ENCODE assay signal across 23 cellular contexts in genomic region chr20:7656662-7657061, GRCh38.
"Had no signal": no experiment of that assay in that cellular context is flagged by ENCODE, and none has a peak within 500 bp of the region (broad histone marks: within the 10 kb centered on the region; RNA-seq: fewer than 3 reads in every experiment).

No MANE protein-coding gene starts in this region.

- H3K27me3 Mint-ChIP-seq: naive thymus-derived CD8-positive, alpha-beta T cell had no signal

- DNase-seq: effector CD8-positive, alpha-beta T cell; endodermal cell; gastrocnemius medialis; head of caudate nucleus; left ventricle myocardium superior; lower lobe of right lung; naive thymus-derived CD8-positive, alpha-beta T cell; nephron progenitor cell; nucleus accumbens; posterior cingulate gyrus; psoas muscle; right cardiac atrium; sigmoid colon; stimulated activated CD4-positive, alpha-beta T cell treated with anti-CD3 and anti-CD28 coated beads, Interleukin-2, amount 100 ng/mL, for 24 hours; stimulated activated CD4-positive, alpha-beta T cell treated with anti-CD3 and anti-CD28 coated beads, Interleukin-4, amount 100 ng/mL, for 24 hours; stimulated activated naive CD4-positive, alpha-beta T cell treated with Interleukin-2 at 50 U/mL for 16 hours; stomach; thyroid gland; trophoblast cell had no signal

- H3K36me3 ChIP-seq: gastrocnemius medialis, lower lobe of right lung, sigmoid colon, stomach, thyroid gland, vagina had no signal

- H3K4me1 ChIP-seq: gastrocnemius medialis, lower lobe of right lung, psoas muscle, stomach, thyroid gland, vagina had no signal

- H3K27ac ChIP-seq: gastrocnemius medialis, lower lobe of right lung, psoas muscle, sigmoid colon, stomach, thyroid gland, vagina had no signal

- H3K9me3 ChIP-seq: gastrocnemius medialis, lower lobe of right lung, psoas muscle, sigmoid colon, stomach, thyroid gland, vagina had no signal

- ATAC-seq: esophagus mucosa; gastrocnemius medialis; left ventricle myocardium superior; lower lobe of right lung; naive thymus-derived CD8-positive, alpha-beta T cell; psoas muscle; right cardiac atrium; stimulated activated effector memory CD8-positive, alpha-beta T cell treated with anti-CD3 and anti-CD28 coated beads, Interleukin-12 subunit alpha, Interleukin-12 subunit beta, amount 100 ng/mL, for 72 hours had no signal

- H3K4me1 Mint-ChIP-seq: endodermal cell; naive thymus-derived CD8-positive, alpha-beta T cell; nephron progenitor cell; stimulated activated effector memory CD8-positive, alpha-beta T cell treated with anti-CD3 and anti-CD28 coated beads, Interleukin-12 subunit alpha, Interleukin-12 subunit beta, amount 100 ng/mL, for 72 hours had no signal

- H3K4me3 Mint-ChIP-seq: endodermal cell; naive thymus-derived CD8-positive, alpha-beta T cell; nephron progenitor cell; stimulated activated effector memory CD8-positive, alpha-beta T cell treated with anti-CD3 and anti-CD28 coated beads, Interleukin-12 subunit alpha, Interleukin-12 subunit beta, amount 100 ng/mL, for 72 hours had no signal

- H3K4me3 ChIP-seq: gastrocnemius medialis, lower lobe of right lung, psoas muscle, sigmoid colon, stomach, thyroid gland, vagina had no signal

- H3K27ac Mint-ChIP-seq: endodermal cell; naive thymus-derived CD8-positive, alpha-beta T cell; nephron progenitor cell; stimulated activated effector memory CD8-positive, alpha-beta T cell treated with anti-CD3 and anti-CD28 coated beads, Interleukin-12 subunit alpha, Interleukin-12 subunit beta, amount 100 ng/mL, for 72 hours had no signal

- H3K27me3 ChIP-seq: gastrocnemius medialis, sigmoid colon, stomach, thyroid gland, vagina had no signal

- FAIRE-seq: keratinocyte had no signal

- H3K36me3 Mint-ChIP-seq: naive thymus-derived CD8-positive, alpha-beta T cell; stimulated activated effector memory CD8-positive, alpha-beta T cell treated with anti-CD3 and anti-CD28 coated beads, Interleukin-12 subunit alpha, Interleukin-12 subunit beta, amount 100 ng/mL, for 72 hours had no signal

- H3K9me3 Mint-ChIP-seq: endodermal cell, nephron progenitor cell had no signal
